ENCODE assay signal across 1 cellular context in genomic region chr1:77373702-77374101, GRCh38.
TF ChIP-seq lines count a peak whose summit lies in the region.

No MANE protein-coding gene starts in this region.

TF ChIP-seq in K562, 482 proteins besides CTCF, POLR2A, EP300 and RAD21 (continued from another document):
- TF ChIP-seq E2F8 (IDR thresholded peaks at IDR 0.05; ENCODE audit: low read depth, partially characterized antibody) = no peak
- TF ChIP-seq POLR3G (IDR thresholded peaks at IDR 0.05; ENCODE audit: extremely low read depth, insufficient read length, insufficient replicate concordance) = no peak
- TF ChIP-seq ZNF280B (CRISPR knock-in tag; IDR thresholded peaks at IDR 0.05) = no peak
- TF ChIP-seq KDM2B (CRISPR knock-in tag; IDR thresholded peaks at IDR 0.05) = no peak
- TF ChIP-seq CEBPB (tag; IDR thresholded peaks at IDR 0.05) = peak; percentile 88
- TF ChIP-seq PHTF2 (CRISPR knock-in tag; IDR thresholded peaks at IDR 0.05) = no peak
- no peak for TF ChIP-seq CTCFL (IDR thresholded peaks at IDR 0.05; ENCODE audit: borderline replicate concordance, insufficient read depth, low read depth, low read length, poor library complexity, severe bottlenecking)
- TF ChIP-seq ZNF780A (CRISPR knock-in tag; IDR thresholded peaks at IDR 0.05) = no peak
- no peak for TF ChIP-seq ZFP1 (CRISPR knock-in tag; IDR thresholded peaks at IDR 0.05)
- TF ChIP-seq CREBBP (IDR thresholded peaks at IDR 0.05; ENCODE audit: low read depth, low read length) = no peak
- no peak for TF ChIP-seq BCL6 (CRISPR knock-in tag; IDR thresholded peaks at IDR 0.05)
- TF ChIP-seq HLTF (IDR thresholded peaks at IDR 0.05) = no peak
- TF ChIP-seq EGR1 (conservative IDR thresholded peaks at IDR 0.05) = no peak
- TF ChIP-seq ETS2 (tag; IDR thresholded peaks at IDR 0.05; ENCODE audit: borderline replicate concordance, poor library complexity, severe bottlenecking) = no peak
